13 cellular contexts compared by ENCODE assay signal in genomic region chr7:73892003-73892975, GRCh38. TPM values are rescaled to one million over a fixed set of nuclear protein-coding genes. Genes with fewer than 3 reads are reported as not detected.
A peak's percentile ranks its signal among the peaks of the same experiment; 100 is the strongest.
DNase-seq lines count a peak whose midpoint lies in the region; ATAC-seq and TF ChIP-seq lines count a peak whose summit lies in the region.
"Had no signal": no experiment of that assay in that cellular context is flagged by ENCODE, and none has a peak within 500 bp of the region (broad histone marks: within the 10 kb centered on the region; RNA-seq: fewer than 3 reads in every experiment).

No MANE protein-coding gene starts in this region.

- peak overlapping the region; percentile 72 for H3K27ac Mint-ChIP-seq in mesothelial cell of epicardium
- H3K27ac Mint-ChIP-seq: activated naive CD4-positive, alpha-beta T cell treated with anti-CD3 and anti-CD28 coated beads for 36 hours; CD4-positive, alpha-beta memory T cell had no signal

- H3K36me3 Mint-ChIP-seq in mesothelial cell of epicardium: peaks cover 11% of the 10 kb centered on the region
- H3K36me3 Mint-ChIP-seq: CD4-positive, alpha-beta memory T cell had no signal

- peaks cover 54% of the 10 kb centered on the region for H3K4me1 Mint-ChIP-seq in mesothelial cell of epicardium

- no peak overlapping the region for H3K4me3 Mint-ChIP-seq in mesothelial cell of epicardium
- H3K4me3 Mint-ChIP-seq: activated naive CD4-positive, alpha-beta T cell treated with anti-CD3 and anti-CD28 coated beads for 36 hours; CD4-positive, alpha-beta memory T cell had no signal

- H3K27me3 Mint-ChIP-seq in mesothelial cell of epicardium (ENCODE audit: low read depth): no peaks in the 10 kb centered on the region

- DNase-seq in AG20443 (ENCODE audit: low spot score): peak; percentile 47
- peak; percentile 21 for DNase-seq in NCI-H2196 treated with DMSO at 0.1 percent for 48 hours (lab: John Stamatoyannopoulos, UW; ENCODE audit: unreplicated experiment)
- peak; percentile 55 for DNase-seq in choroid plexus epithelial cell (ENCODE audit: low read depth)
- DNase-seq in mesothelial cell of epicardium (ENCODE audit: low spot score in 2 of 2, unreplicated experiment in 2 of 2): no peak
- DNase-seq in mucosa of gallbladder (ENCODE audit: low spot score): no peak
- DNase-seq: activated CD4-positive, alpha-beta T cell treated with anti-CD3 and anti-CD28 coated beads for 1 hour; activated naive CD4-positive, alpha-beta T cell treated with anti-CD3 and anti-CD28 coated beads for 36 hours; CD4-positive, alpha-beta memory T cell had no signal

- no peak overlapping the region for H3K4me3 ChIP-seq in choroid plexus epithelial cell (ENCODE audit: low read depth, low read length)

- H3K9me3 Mint-ChIP-seq in mesothelial cell of epicardium: peaks cover 17% of the 10 kb centered on the region

- no peak for ATAC-seq in GM19397 (IDR thresholded peaks at IDR 0.05; ENCODE audit: unreplicated experiment)
- no peak for ATAC-seq in HG02588 (IDR thresholded peaks at IDR 0.05; ENCODE audit: unreplicated experiment)
- no peak for ATAC-seq in GM21825 (IDR thresholded peaks at IDR 0.05; ENCODE audit: unreplicated experiment)

- TF ChIP-seq CTCF in choroid plexus epithelial cell (conservative IDR thresholded peaks at IDR 0.05; ENCODE audit: low read depth, low read length): no peak
- TF ChIP-seq CTCF in mesothelial cell of epicardium (IDR thresholded peaks at IDR 0.05; ENCODE audit: unreplicated experiment): no peak

RNA-seq across cellular contexts. Expression of gene TMEM270, which starts 31.3 kb away (rescaled TPM):
- total RNA-seq in mesothelial cell of epicardium: not detected in 3 replicates
- not detected for total RNA-seq in mucosa of gallbladder
- total RNA-seq: activated naive CD4-positive, alpha-beta T cell treated with anti-CD3 and anti-CD28 coated beads for 36 hours; CD4-positive, alpha-beta memory T cell; lower leg skin; pulmonary artery endothelial cell had no signal

RNA-seq across cellular contexts. Expression of gene METTL27, which starts 50.0 kb away (rescaled TPM):
- total RNA-seq in mesothelial cell of epicardium (7.9 to 11.4 TPM (median 8.7 TPM) in 3 replicates), mucosa of gallbladder (3.1 TPM)

Comparison
In these comparisons a context has a peak if more than half of its experiments do, and no peak if none do; other contexts are left out.
1. DNase-seq: peak in AG20443 (single experiment), NCI-H2196 treated with DMSO at 0.1 percent for 48 hours (single experiment) and choroid plexus epithelial cell (single experiment); none in mesothelial cell of epicardium (0 of 2) and mucosa of gallbladder (single experiment).